Comparison of ENCODE assay signal across 21 cellular contexts in the genomic region with DNA sequence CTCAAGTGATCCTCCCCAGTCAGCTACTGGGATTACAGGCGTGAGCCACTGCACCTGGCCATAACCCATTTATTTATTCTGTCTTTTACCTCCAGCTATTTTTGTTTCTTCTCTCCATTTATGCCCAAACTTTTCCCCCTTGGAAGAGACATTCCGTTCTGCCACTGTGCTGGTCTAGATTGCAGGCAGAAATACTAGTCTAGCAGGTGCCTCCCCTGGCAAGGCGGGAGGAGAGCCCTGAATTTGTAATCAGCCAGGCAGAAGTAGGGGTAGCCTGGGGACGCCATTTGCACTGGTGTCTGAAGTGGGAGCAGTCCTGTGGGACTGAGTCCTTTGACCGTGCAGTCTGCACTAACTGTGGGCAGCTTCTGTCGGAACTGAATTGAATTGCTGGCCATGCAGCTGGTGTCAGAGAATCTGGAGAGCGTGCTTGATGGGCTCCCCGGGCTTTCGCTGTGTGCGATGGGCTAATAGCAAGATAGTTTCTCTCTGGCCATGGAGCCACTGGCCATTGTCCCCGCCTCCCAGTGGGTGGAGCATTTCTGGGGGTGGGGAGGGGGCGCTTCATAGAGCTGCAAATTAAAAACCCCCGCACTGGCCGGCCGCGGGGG. TPM values are rescaled to one million over a fixed set of nuclear protein-coding genes. Genes with fewer than 3 reads are reported as not detected.
DNase-seq lines count a peak whose midpoint lies in the region; ATAC-seq and TF ChIP-seq lines count a peak whose summit lies in the region.
"Had no signal": no experiment of that assay in that cellular context is flagged by ENCODE, and none has a peak within 500 bp of the region (broad histone marks: within the 10 kb centered on the region; RNA-seq: fewer than 3 reads in every experiment).

No MANE protein-coding gene starts in this region.

- peak overlapping the region; percentile 5; the same call in 1 of the 2 replicates for H3K27ac ChIP-seq in DND-41 (ENCODE audit: low read length)
- no peak overlapping the region for H3K27ac ChIP-seq in neural progenitor cell
- H3K27ac ChIP-seq in right atrium auricular region = peak overlapping the region in 1 of 2 donors; percentile 21
- H3K27ac ChIP-seq: SJCRH30, vagina had no signal

- H4K20me1 ChIP-seq in DND-41 (ENCODE audit: insufficient read depth, low read length) (no peaks in the 10 kb centered on the region), neural progenitor cell (ENCODE audit: low read depth) (no peaks in the 10 kb centered on the region)

- H3K4me2 ChIP-seq in DND-41 (ENCODE audit: insufficient read depth, low read length) = no peak overlapping the region
- no peak overlapping the region for H3K4me2 ChIP-seq in neural progenitor cell

- H3K9ac ChIP-seq in DND-41 (ENCODE audit: low read depth, low read length) (no peak overlapping the region), neural progenitor cell (no peak overlapping the region)

- TF ChIP-seq CTCF in DND-41 (IDR thresholded peaks at IDR 0.05; ENCODE audit: borderline replicate concordance, extremely low read depth, low read length, poor library complexity, severe bottlenecking) = no peak
- no peak for TF ChIP-seq CTCF in neural progenitor cell (IDR thresholded peaks at IDR 0.05)
- TF ChIP-seq CTCF in right atrium auricular region (IDR thresholded peaks at IDR 0.05) = no peak

- no peak for DNase-seq in activated CD4-positive, alpha-beta T cell treated with anti-CD3 and anti-CD28 coated beads for 36 hours
- no peak for DNase-seq in activated CD4-positive, alpha-beta T cell treated with anti-CD3 and anti-CD28 coated beads, Interleukin-2, amount 50 U/mL, for 4 hours
- DNase-seq in DND-41 (no peak), neural progenitor cell (ENCODE audit: low spot score) (no peak), right atrium auricular region (ENCODE audit: low spot score) (no peak), epidermal melanocyte (ENCODE audit: insufficient read length, low spot score) (no peak)
- DNase-seq in activated T-helper 1 cell treated with anti-CD3 and anti-CD28 coated beads, Interleukin-12 subunit alpha, Interleukin-12 subunit beta, Interleukin-2, Interleukin-4 antibody, amounts not matched to agents 30 ng/mL and 10 ng/mL and 1 ng/mL, durations not matched to agents 14 hours and 24 hours and 36 hours (ENCODE audit: low spot score) = no peak
- DNase-seq: activated CD4-positive, alpha-beta T cell treated with anti-CD3 and anti-CD28 coated beads for 4 hours; activated T-cell treated with anti-CD3 and anti-CD28 coated beads, Interleukin-2, amount 50 U/mL, for 1 hour; central memory CD4-positive, alpha-beta T cell; endodermal cell; GOT3; left cardiac atrium; NCI-H146; NCI-H446; SJCRH30; stimulated activated CD4-positive, alpha-beta T cell treated with anti-CD3 and anti-CD28 coated beads, Interleukin-12 subunit alpha, Interleukin-12 subunit beta, amount 100 ng/mL, for 4 hours; stomach; T-helper 9 cell had no signal

- H3K27me3 ChIP-seq in DND-41 (ENCODE audit: insufficient read depth, low read length, poor library complexity) (no peaks in the 10 kb centered on the region), neural progenitor cell (no peaks in the 10 kb centered on the region), right atrium auricular region (no peaks in the 10 kb centered on the region)
- H3K27me3 ChIP-seq: stomach, vagina had no signal

- H3K9me3 Mint-ChIP-seq in activated CD4-positive, alpha-beta T cell treated with anti-CD3 and anti-CD28 coated beads for 36 hours (ENCODE audit: low read depth) = peaks cover 4% of the 10 kb centered on the region
- H3K9me3 Mint-ChIP-seq in activated T-helper 1 cell treated with anti-CD3 and anti-CD28 coated beads, Interleukin-12 subunit alpha, Interleukin-12 subunit beta, Interleukin-2, Interleukin-4 antibody, amounts not matched to agents 30 ng/mL and 10 ng/mL and 1 ng/mL, durations not matched to agents 14 hours and 24 hours and 36 hours = peaks cover 5% of the 10 kb centered on the region
- H3K9me3 Mint-ChIP-seq in neural progenitor cell = no peaks in the 10 kb centered on the region

- no peak overlapping the region for H3K4me3 ChIP-seq in DND-41 (ENCODE audit: low read depth in 1 of 2, low read length in 2 of 2)
- H3K4me3 ChIP-seq in neural progenitor cell = no peak overlapping the region
- H3K4me3 ChIP-seq in right atrium auricular region = no peak overlapping the region
- H3K4me3 ChIP-seq: SJCRH30, stomach, vagina had no signal

- H3K9me3 ChIP-seq in DND-41 (ENCODE audit: insufficient read depth, low read length, severe bottlenecking) = peaks cover 3% of the 10 kb centered on the region
- H3K9me3 ChIP-seq in neural progenitor cell (ENCODE audit: low read depth) = no peaks in the 10 kb centered on the region
- H3K9me3 ChIP-seq in right atrium auricular region = no peaks in the 10 kb centered on the region
- H3K9me3 ChIP-seq: SJCRH30, stomach, vagina had no signal

- peaks cover 3% of the 10 kb centered on the region for H3K36me3 Mint-ChIP-seq in activated CD4-positive, alpha-beta T cell treated with anti-CD3 and anti-CD28 coated beads for 36 hours (ENCODE audit: low read depth)
- peaks cover 10% of the 10 kb centered on the region for H3K36me3 Mint-ChIP-seq in activated T-helper 1 cell treated with anti-CD3 and anti-CD28 coated beads, Interleukin-12 subunit alpha, Interleukin-12 subunit beta, Interleukin-2, Interleukin-4 antibody, amounts not matched to agents 30 ng/mL and 10 ng/mL and 1 ng/mL, durations not matched to agents 14 hours and 24 hours and 36 hours (ENCODE audit: low read depth)
- no peaks in the 10 kb centered on the region for H3K36me3 Mint-ChIP-seq in neural progenitor cell

- intact Hi-C loops in activated CD4-positive, alpha-beta T cell treated with anti-CD3 and anti-CD28 coated beads for 36 hours (cut with DNase I, micrococcal nuclease) = no loop called here
- intact Hi-C loops in activated T-helper 1 cell treated with anti-CD3 and anti-CD28 coated beads, Interleukin-12 subunit alpha, Interleukin-12 subunit beta, Interleukin-2, Interleukin-4 antibody, amounts not matched to agents 30 ng/mL and 10 ng/mL and 1 ng/mL, durations not matched to agents 14 hours and 24 hours and 36 hours (cut with micrococcal nuclease) = no loop called here

- no peaks in the 10 kb centered on the region for H3K27me3 Mint-ChIP-seq in activated CD4-positive, alpha-beta T cell treated with anti-CD3 and anti-CD28 coated beads for 36 hours
- H3K27me3 Mint-ChIP-seq in activated T-helper 1 cell treated with anti-CD3 and anti-CD28 coated beads, Interleukin-12 subunit alpha, Interleukin-12 subunit beta, Interleukin-2, Interleukin-4 antibody, amounts not matched to agents 30 ng/mL and 10 ng/mL and 1 ng/mL, durations not matched to agents 14 hours and 24 hours and 36 hours (ENCODE audit: insufficient read depth) = peaks cover 1% of the 10 kb centered on the region
- H3K27me3 Mint-ChIP-seq in neural progenitor cell (ENCODE audit: insufficient read depth, low read depth) = peaks cover 11% of the 10 kb centered on the region

- no peaks in the 10 kb centered on the region for H3F3A ChIP-seq in neural progenitor cell (ENCODE audit: low read depth)

- CTCF ChIA-PET in activated CD4-positive, alpha-beta T cell treated with anti-CD3 and anti-CD28 coated beads for 36 hours (lab: Charles Lee) = interaction anchor here (1.2 kb wide), 1 partner anchor 25 kb away, joined by 3 read pairs; no protein-coding TSS in a partner anchor

- POLR2A ChIA-PET in activated CD4-positive, alpha-beta T cell treated with anti-CD3 and anti-CD28 coated beads for 36 hours (lab: Charles Lee) = no interaction called here

- peaks cover 44% of the 10 kb centered on the region for H3K4me1 Mint-ChIP-seq in activated CD4-positive, alpha-beta T cell treated with anti-CD3 and anti-CD28 coated beads for 36 hours
- peaks cover 25% of the 10 kb centered on the region for H3K4me1 Mint-ChIP-seq in activated T-helper 1 cell treated with anti-CD3 and anti-CD28 coated beads, Interleukin-12 subunit alpha, Interleukin-12 subunit beta, Interleukin-2, Interleukin-4 antibody, amounts not matched to agents 30 ng/mL and 10 ng/mL and 1 ng/mL, durations not matched to agents 14 hours and 24 hours and 36 hours (ENCODE audit: low read depth)
- H3K4me1 Mint-ChIP-seq in neural progenitor cell = peaks cover 19% of the 10 kb centered on the region

- no peak overlapping the region for H3K4me3 Mint-ChIP-seq in activated CD4-positive, alpha-beta T cell treated with anti-CD3 and anti-CD28 coated beads for 36 hours
- H3K4me3 Mint-ChIP-seq in activated T-helper 1 cell treated with anti-CD3 and anti-CD28 coated beads, Interleukin-12 subunit alpha, Interleukin-12 subunit beta, Interleukin-2, Interleukin-4 antibody, amounts not matched to agents 30 ng/mL and 10 ng/mL and 1 ng/mL, durations not matched to agents 14 hours and 24 hours and 36 hours = no peak overlapping the region
- H3K4me3 Mint-ChIP-seq in neural progenitor cell = no peak overlapping the region
- H3K4me3 Mint-ChIP-seq: endodermal cell had no signal

- no peak for ATAC-seq in activated CD4-positive, alpha-beta T cell treated with anti-CD3 and anti-CD28 coated beads for 36 hours
- ATAC-seq in DND-41 (ENCODE audit: insufficient read depth, low read depth) (no peak), HG03342 (IDR thresholded peaks at IDR 0.05; ENCODE audit: unreplicated experiment) (no peak)
- ATAC-seq: left cardiac atrium had no signal

- H2AFZ ChIP-seq in DND-41 (ENCODE audit: low read depth, low read length) (no peak overlapping the region), neural progenitor cell (replicated peaks) (peak overlapping the region; percentile 63)

- no peaks in the 10 kb centered on the region for H3K36me3 ChIP-seq in DND-41 (ENCODE audit: insufficient read depth, low read length)
- no peaks in the 10 kb centered on the region for H3K36me3 ChIP-seq in neural progenitor cell
- H3K36me3 ChIP-seq in right atrium auricular region = no peaks in the 10 kb centered on the region
- H3K36me3 ChIP-seq: SJCRH30, stomach, vagina had no signal

- H3K79me2 ChIP-seq in DND-41 (ENCODE audit: insufficient read depth, low read length) (no peaks in the 10 kb centered on the region), neural progenitor cell (ENCODE audit: low read depth) (no peaks in the 10 kb centered on the region)

- peak overlapping the region; percentile 3 for H3K27ac Mint-ChIP-seq in activated CD4-positive, alpha-beta T cell treated with anti-CD3 and anti-CD28 coated beads for 36 hours
- H3K27ac Mint-ChIP-seq in activated T-helper 1 cell treated with anti-CD3 and anti-CD28 coated beads, Interleukin-12 subunit alpha, Interleukin-12 subunit beta, Interleukin-2, Interleukin-4 antibody, amounts not matched to agents 30 ng/mL and 10 ng/mL and 1 ng/mL, durations not matched to agents 14 hours and 24 hours and 36 hours = peak overlapping the region; percentile 3
- no peak overlapping the region for H3K27ac Mint-ChIP-seq in neural progenitor cell
- H3K27ac Mint-ChIP-seq: endodermal cell had no signal

- H3K4me1 ChIP-seq in DND-41 (ENCODE audit: insufficient read depth, low read length) = peaks cover 36% of the 10 kb centered on the region
- H3K4me1 ChIP-seq in neural progenitor cell = peaks cover 4% of the 10 kb centered on the region
- H3K4me1 ChIP-seq in right atrium auricular region = peaks cover 0 to 5% of the 10 kb centered on the region in 2 donors
- H3K4me1 ChIP-seq: SJCRH30 had no signal

RNA-seq across cellular contexts. Expression of a gene that starts 31.5 kb away (rescaled TPM):
- total RNA-seq in activated CD4-positive, alpha-beta T cell treated with anti-CD3 and anti-CD28 coated beads for 36 hours = 100 to 1,000 TPM in 1 of 2 experiments, 10 to 100 TPM in 1; 99.0 to 116 TPM
- 197 and 199 TPM in 2 replicates for total RNA-seq in activated T-helper 1 cell treated with anti-CD3 and anti-CD28 coated beads, Interleukin-12 subunit alpha, Interleukin-12 subunit beta, Interleukin-2, Interleukin-4 antibody, amounts not matched to agents 30 ng/mL and 10 ng/mL and 1 ng/mL, durations not matched to agents 14 hours and 24 hours and 36 hours
- total RNA-seq in neural progenitor cell (ENCODE audit: low replicate concordance) (42.5 and 50.0 TPM in 2 replicates), right atrium auricular region (10 to 100 TPM; 48.1 to 50.7 TPM)

RNA-seq across cellular contexts. Expression of a gene that starts 50.0 kb away (rescaled TPM):
- 1 to 10 TPM; 6.0 to 7.2 TPM for total RNA-seq in activated CD4-positive, alpha-beta T cell treated with anti-CD3 and anti-CD28 coated beads for 36 hours
- total RNA-seq in activated T-helper 1 cell treated with anti-CD3 and anti-CD28 coated beads, Interleukin-12 subunit alpha, Interleukin-12 subunit beta, Interleukin-2, Interleukin-4 antibody, amounts not matched to agents 30 ng/mL and 10 ng/mL and 1 ng/mL, durations not matched to agents 14 hours and 24 hours and 36 hours = 7.3 and 7.9 TPM in 2 replicates
- 48.7 and 84.2 TPM in 2 replicates for total RNA-seq in neural progenitor cell (ENCODE audit: low replicate concordance)
- total RNA-seq in right atrium auricular region = 10 to 100 TPM; 18.9 to 20.0 TPM
